Comparison of ENCODE assay signal across 12 cellular contexts in the genomic region with DNA sequence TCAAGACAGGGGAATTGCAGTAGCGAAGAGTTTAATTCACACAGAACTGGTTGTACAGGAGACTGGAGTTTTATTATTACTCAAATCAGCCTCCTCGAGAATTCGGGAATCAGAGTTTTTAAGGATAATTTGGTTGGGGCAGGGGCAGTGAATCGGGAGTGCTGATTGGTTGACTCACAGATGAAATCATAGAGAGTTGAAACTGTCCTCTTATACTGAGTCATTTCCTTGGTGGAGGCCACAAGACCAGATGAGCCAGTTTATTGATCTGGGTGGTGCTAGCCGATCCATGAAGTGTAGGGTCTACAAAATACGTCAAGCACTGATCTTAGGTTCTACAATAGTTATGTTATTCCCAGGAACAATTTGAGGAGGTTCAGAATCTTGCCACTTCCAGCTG. TPM values are rescaled to one million over a fixed set of nuclear protein-coding genes. Genes with fewer than 3 reads are reported as not detected.
DNase-seq lines count a peak whose midpoint lies in the region; TF ChIP-seq lines count a peak whose summit lies in the region.
"Had no signal": no experiment of that assay in that cellular context is flagged by ENCODE, and none has a peak within 500 bp of the region (broad histone marks: within the 10 kb centered on the region; RNA-seq: fewer than 3 reads in every experiment).

No MANE protein-coding gene starts in this region.

- H3K4me1 ChIP-seq in H9 (ENCODE audit: insufficient read depth, low read length) = peaks cover 3% of the 10 kb centered on the region; the same call in 1 of the 2 replicates
- peaks cover 4% of the 10 kb centered on the region for H3K4me1 ChIP-seq in osteoblast (ENCODE audit: insufficient read depth, low read length)

- H2BK20ac ChIP-seq in H9 (ENCODE audit: low read depth, low read length, poor library complexity, severe bottlenecking) = peak overlapping the region; percentile 27

- no peak overlapping the region for H2BK12ac ChIP-seq in H9 (ENCODE audit: insufficient read length, low read depth, low read length)

- no peak overlapping the region for H3K56ac ChIP-seq in H9 (ENCODE audit: insufficient read length, low read depth, low read length)

- H3K9ac ChIP-seq in H9 (ENCODE audit: extremely low read depth, insufficient read length, low read length) = no peak overlapping the region

- H2AK5ac ChIP-seq in H9 (ENCODE audit: insufficient read length, low read length) = no peak overlapping the region

- H2BK15ac ChIP-seq in H9 (ENCODE audit: low read depth, low read length) = no peak overlapping the region

- no peaks in the 10 kb centered on the region for H3K9me3 Mint-ChIP-seq in activated T-cell treated with anti-CD3 and anti-CD28 coated beads, Interleukin-2, amount 50 U/mL, for 24 hours
- H3K9me3 Mint-ChIP-seq in H9 (no peaks in the 10 kb centered on the region), osteocyte (ENCODE audit: unreplicated experiment) (no peaks in the 10 kb centered on the region)
- H3K9me3 Mint-ChIP-seq in T-helper 2 cell treated with Interferon-gamma antibody and Interleukin-4, amounts not matched to agents 5 μg/mL and 100 μg/mL, for 36 hours = peaks cover 5% of the 10 kb centered on the region

- TF ChIP-seq CTCF in H9 (conservative IDR thresholded peaks at IDR 0.05) = no peak
- no peak for TF ChIP-seq CTCF in osteoblast (IDR thresholded peaks at IDR 0.05; ENCODE audit: extremely low read depth, low read depth, low read length)
- TF ChIP-seq CTCF in osteocyte (IDR thresholded peaks at IDR 0.05) = no peak

- H3K36me3 Mint-ChIP-seq in activated T-cell treated with anti-CD3 and anti-CD28 coated beads, Interleukin-2, amount 50 U/mL, for 24 hours (ENCODE audit: low read depth) = peaks cover 2% of the 10 kb centered on the region
- H3K36me3 Mint-ChIP-seq in H9 (ENCODE audit: insufficient read depth in 1 of 3, low read depth in 3 of 3) (no peaks in the 10 kb centered on the region), osteocyte (ENCODE audit: unreplicated experiment) (no peaks in the 10 kb centered on the region)
- H3K36me3 Mint-ChIP-seq in T-helper 2 cell treated with Interferon-gamma antibody and Interleukin-4, amounts not matched to agents 5 μg/mL and 100 μg/mL, for 36 hours (ENCODE audit: low read depth) = no peaks in the 10 kb centered on the region

- no peaks in the 10 kb centered on the region for H3K79me2 ChIP-seq in H9 (ENCODE audit: insufficient read depth, low read length)
- peaks cover under 1% of the 10 kb centered on the region for H3K79me2 ChIP-seq in osteoblast (ENCODE audit: insufficient read depth, low read length)

- WGBS in H9 (ENCODE audit: extremely low coverage, insufficient read length, low lambda C conversion rate) = no CpG with 5 or more reads among the region's 6 CpGs

- no peaks in the 10 kb centered on the region for H3K79me1 ChIP-seq in H9 (ENCODE audit: insufficient read depth, low read depth, low read length, poor library complexity, severe bottlenecking)

- no peak overlapping the region for H3K4ac ChIP-seq in H9 (ENCODE audit: low read depth, low read length)

- H3K18ac ChIP-seq in H9 (ENCODE audit: insufficient read length, low read depth, low read length) = no peak overlapping the region

- no peak overlapping the region for H3K4me3 ChIP-seq in osteoblast (ENCODE audit: insufficient read depth, low read length)
- H3K4me3 ChIP-seq: right atrium auricular region, transverse colon had no signal

- H2AFZ ChIP-seq in H9 (ENCODE audit: low read length) (no peak overlapping the region), osteoblast (ENCODE audit: low read length) (no peak overlapping the region)

- H3K27ac Mint-ChIP-seq in activated T-cell treated with anti-CD3 and anti-CD28 coated beads, Interleukin-2, amount 50 U/mL, for 24 hours = peak overlapping the region; percentile 94
- H3K27ac Mint-ChIP-seq in H9 (peak overlapping the region in 1 of 3 experiments; percentile 95; a peak in 1 of 7 replicates), osteocyte (ENCODE audit: unreplicated experiment) (no peak overlapping the region)
- peak overlapping the region; percentile 94 for H3K27ac Mint-ChIP-seq in T-helper 2 cell treated with Interferon-gamma antibody and Interleukin-4, amounts not matched to agents 5 μg/mL and 100 μg/mL, for 36 hours

- H3K23ac ChIP-seq in H9 (ENCODE audit: insufficient read length, low read depth, low read length) = no peak overlapping the region

- H4K8ac ChIP-seq in H9 (replicated peaks; ENCODE audit: insufficient read length, low read depth, low read length) = no peak overlapping the region

- H3K4me1 Mint-ChIP-seq in activated T-cell treated with anti-CD3 and anti-CD28 coated beads, Interleukin-2, amount 50 U/mL, for 24 hours (ENCODE audit: low read depth) = peaks cover 28% of the 10 kb centered on the region
- H3K4me1 Mint-ChIP-seq in H9 = peaks cover 38 to 45% of the 10 kb centered on the region in 2 experiments
- H3K4me1 Mint-ChIP-seq in T-helper 2 cell treated with Interferon-gamma antibody and Interleukin-4, amounts not matched to agents 5 μg/mL and 100 μg/mL, for 36 hours (ENCODE audit: low read depth) = peaks cover 47% of the 10 kb centered on the region
- peaks cover 1% of the 10 kb centered on the region for H3K4me1 Mint-ChIP-seq in osteocyte (ENCODE audit: unreplicated experiment)

- no peaks in the 10 kb centered on the region for H3K23me2 ChIP-seq in H9 (ENCODE audit: insufficient read length, low read depth, low read length, poor library complexity, severe bottlenecking)

- H3K27ac ChIP-seq in H9 (ENCODE audit: insufficient read length, low read depth, low read length) = no peak overlapping the region
- no peak overlapping the region for H3K27ac ChIP-seq in osteoblast (ENCODE audit: low read depth, low read length)
- H3K27ac ChIP-seq: right atrium auricular region, transverse colon had no signal

- peaks cover 11% of the 10 kb centered on the region for H3K27me3 Mint-ChIP-seq in activated T-cell treated with anti-CD3 and anti-CD28 coated beads, Interleukin-2, amount 50 U/mL, for 24 hours
- no peaks in the 10 kb centered on the region; the same call in 1 of the 2 replicates for H3K27me3 Mint-ChIP-seq in H9 (ENCODE audit: low read depth)
- H3K27me3 Mint-ChIP-seq in T-helper 2 cell treated with Interferon-gamma antibody and Interleukin-4, amounts not matched to agents 5 μg/mL and 100 μg/mL, for 36 hours (ENCODE audit: low read depth) = peaks cover 7% of the 10 kb centered on the region
- H3K27me3 Mint-ChIP-seq in osteocyte (ENCODE audit: unreplicated experiment) = peaks cover 2% of the 10 kb centered on the region

- H4K20me1 ChIP-seq in H9 (ENCODE audit: control insufficient read depth, insufficient read depth, insufficient read length) (no peaks in the 10 kb centered on the region), osteoblast (ENCODE audit: insufficient read depth, low read length) (no peaks in the 10 kb centered on the region)

- no peak overlapping the region for H3K14ac ChIP-seq in H9 (ENCODE audit: insufficient read depth, low read length)

- H3K27me3 ChIP-seq in H9 (ENCODE audit: insufficient read depth, low read length) = no peaks in the 10 kb centered on the region
- no peaks in the 10 kb centered on the region for H3K27me3 ChIP-seq in osteoblast (ENCODE audit: insufficient read depth, low read length)
- H3K27me3 ChIP-seq: right atrium auricular region, transverse colon had no signal

- H3K4me3 Mint-ChIP-seq in activated T-cell treated with anti-CD3 and anti-CD28 coated beads, Interleukin-2, amount 50 U/mL, for 24 hours = peak overlapping the region; percentile 62
- H3K4me3 Mint-ChIP-seq in H9 (no peak overlapping the region), osteocyte (ENCODE audit: unreplicated experiment) (no peak overlapping the region)
- H3K4me3 Mint-ChIP-seq in T-helper 2 cell treated with Interferon-gamma antibody and Interleukin-4, amounts not matched to agents 5 μg/mL and 100 μg/mL, for 36 hours = peak overlapping the region; percentile 69

- H3K4me2 ChIP-seq in H9 (ENCODE audit: insufficient read depth, insufficient read length, low read length) (no peak overlapping the region), osteoblast (ENCODE audit: insufficient read depth, low read length) (no peak overlapping the region)

- no peak overlapping the region for H4K5ac ChIP-seq in H9 (ENCODE audit: insufficient read length, low read depth, low read length)

- no peak overlapping the region for H2BK5ac ChIP-seq in H9 (ENCODE audit: insufficient read length, low read length)

- H3K9me3 ChIP-seq in H9 (ENCODE audit: control insufficient read depth, low read depth, low read length) = no peaks in the 10 kb centered on the region
- no peaks in the 10 kb centered on the region for H3K9me3 ChIP-seq in osteoblast (ENCODE audit: low read depth, low read length)
- H3K9me3 ChIP-seq: right atrium auricular region, transverse colon had no signal

- H3K36me3 ChIP-seq in osteoblast (ENCODE audit: insufficient read depth, low read length) = no peaks in the 10 kb centered on the region
- H3K36me3 ChIP-seq: right atrium auricular region, transverse colon had no signal

- no peak for DNase-seq in activated T-cell treated with anti-CD3 and anti-CD28 coated beads, Interleukin-2, amount 50 U/mL, for 24 hours
- no peak for DNase-seq in activated T-cell treated with anti-CD3 and anti-CD28 coated beads, Interleukin-2, amount 50 U/mL, for 1 hour
- DNase-seq in H9 (no peak), osteoblast (ENCODE audit: insufficient read length, low spot score, missing footprints) (peak; percentile 79), osteocyte (ENCODE audit: extremely low spot score, unreplicated experiment) (no peak), NCI-H1417 treated with DMSO at 0.1 percent for 48 hours (lab: John Stamatoyannopoulos, UW) (no peak), ureter (ENCODE audit: low spot score) (no peak)
- peak; percentile 35 for DNase-seq in T-helper 2 cell treated with Interferon-gamma antibody and Interleukin-4, amounts not matched to agents 5 μg/mL and 100 μg/mL, for 36 hours (ENCODE audit: low spot score)
- DNase-seq: DMS79, Kasumi-1, transverse colon had no signal

- no peak overlapping the region for H4K91ac ChIP-seq in H9 (ENCODE audit: insufficient read length, low read depth, low read length)

- H3T11ph ChIP-seq in H9 (ENCODE audit: low read length) = no peak overlapping the region

- no peak overlapping the region for H2BK120ac ChIP-seq in H9 (ENCODE audit: low read depth, low read length, poor library complexity, severe bottlenecking)

RNA-seq across cellular contexts. Expression of gene ZNF770, which starts 5.3 kb away (rescaled TPM):
- 108 and 111 TPM in 2 replicates for total RNA-seq in H9 (2021)
- 33.9 and 34.7 TPM in 2 replicates for total RNA-seq in osteoblast
- total RNA-seq in osteocyte = 34.7 and 36.9 TPM in 2 replicates
- total RNA-seq in ureter = 47.8 TPM

RNA-seq across cellular contexts. Expression of gene AQR, which starts 23.9 kb away (rescaled TPM):
- 54.4 and 58.5 TPM in 2 replicates for total RNA-seq in H9 (2021)
- total RNA-seq in osteoblast = 24.6 and 24.8 TPM in 2 replicates
- total RNA-seq in osteocyte = 27.4 and 28.5 TPM in 2 replicates
- total RNA-seq in ureter = 48.5 TPM

Comparison
In these comparisons a context has a peak if more than half of its experiments do, and no peak if none do; other contexts are left out.
1. DNase-seq: peak in T-helper 2 cell treated with Interferon-gamma antibody and Interleukin-4, amounts not matched to agents 5 μg/mL and 100 μg/mL, for 36 hours (single experiment) and osteoblast (single experiment); none in activated T-cell treated with anti-CD3 and anti-CD28 coated beads, Interleukin-2, amount 50 U/mL, for 24 hours (single experiment), activated T-cell treated with anti-CD3 and anti-CD28 coated beads, Interleukin-2, amount 50 U/mL, for 1 hour (single experiment), H9 (single experiment), osteocyte (single experiment), NCI-H1417 treated with DMSO at 0.1 percent for 48 hours (single experiment) and ureter (single experiment).
2. H3K4me3 Mint-ChIP-seq: peak in activated T-cell treated with anti-CD3 and anti-CD28 coated beads, Interleukin-2, amount 50 U/mL, for 24 hours (single experiment) and T-helper 2 cell treated with Interferon-gamma antibody and Interleukin-4, amounts not matched to agents 5 μg/mL and 100 μg/mL, for 36 hours (single experiment); none in H9 (0 of 2) and osteocyte (single experiment).